ENCODE assay signal across 19 cellular contexts in the genomic region with DNA sequence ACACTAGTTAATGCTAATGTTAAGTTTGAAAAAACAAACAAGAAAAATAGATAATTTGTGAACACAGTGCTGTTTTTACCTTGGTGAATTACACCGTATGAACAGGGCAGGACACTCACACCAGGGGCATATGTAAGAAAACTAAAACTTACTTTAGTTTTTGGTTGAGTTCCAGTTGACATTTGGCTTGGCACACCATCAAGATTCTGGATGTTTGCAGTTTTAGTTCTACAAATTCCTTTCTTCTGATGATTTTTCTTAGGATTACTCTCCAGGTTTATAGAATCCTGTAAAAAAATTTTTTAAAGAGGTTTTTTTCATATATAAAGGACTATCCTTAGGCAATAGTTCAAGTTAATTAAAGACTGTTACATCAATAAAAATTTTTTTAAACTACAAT.
DNase-seq lines count a peak whose midpoint lies in the region; ATAC-seq, FAIRE-seq and TF ChIP-seq lines count a peak whose summit lies in the region.
"Had no signal": no experiment of that assay in that cellular context is flagged by ENCODE, and none has a peak within 500 bp of the region (broad histone marks: within the 10 kb centered on the region; RNA-seq: fewer than 3 reads in every experiment).

No MANE protein-coding gene starts in this region.

- no TSS peak for BruUV-seq in HepG2 (replicated peaks; lab: Mats Ljungman, UMichigan)

- FAIRE-seq in HepG2 (lab: Jason Lieb, UNC), result no peak
- FAIRE-seq: H54 had no signal

- H4K20me1 ChIP-seq in HepG2 (ENCODE audit: insufficient read depth, low read length) (no peaks in the 10 kb centered on the region), MM.1S (ENCODE audit: insufficient read depth, low read length) (no peaks in the 10 kb centered on the region)

- intact Hi-C loops in right lobe of liver (cut with DNase I), result no loop called here
- intact Hi-C loops in HepG2 (cut with micrococcal nuclease; ENCODE audit: unreplicated experiment), result no loop called here

- H3K4me3 ChIP-seq in right lobe of liver, result no peak overlapping the region
- no peak overlapping the region for H3K4me3 ChIP-seq in HepG2 (replicated peaks in 1 of 3; ENCODE audit: insufficient read depth in 1 of 3, low read depth in 2 of 3, low read length in 3 of 3)
- H3K4me3 ChIP-seq in MM.1S (ENCODE audit: low read length), result no peak overlapping the region
- H3K4me3 ChIP-seq: colonic mucosa, spleen, transverse colon had no signal

- in situ Hi-C loops in HepG2 (cut with HindIII; ENCODE audit: extremely low pct_ligation_motif_present, low pct_unique_long_range_greater_than_20kb), result no loop called here

- H3K9me3 ChIP-seq in right lobe of liver (no peaks in the 10 kb centered on the region), HepG2 (ENCODE audit: low read length) (no peaks in the 10 kb centered on the region), MM.1S (replicated peaks; ENCODE audit: insufficient read depth, low read length) (no peaks in the 10 kb centered on the region)
- H3K9me3 ChIP-seq: colonic mucosa, spleen, transverse colon had no signal

- DNase-seq in right lobe of liver (no peak), HepG2 (ENCODE audit: low spot score) (no peak), amniotic stem cell (lab: John Stamatoyannopoulos, UW) (peak; percentile 9), iris pigment epithelial cell (ENCODE audit: low read depth) (peak; percentile 89), NCI-H82 (lab: John Stamatoyannopoulos, UW) (no peak), MM.1S (no peak), HuH-7.5 (ENCODE audit: low spot score) (no peak), NCI-H2081 treated with DMSO at 0.1 percent for 48 hours (lab: John Stamatoyannopoulos, UW) (no peak)
- DNase-seq: 8988T; activated naive CD4-positive, alpha-beta T cell treated with Interleukin-2 at 50 U/mL for 16 hours; colonic mucosa; DMS53; naive B cell; NCI-H1092 treated with DMSO at 0.1 percent for 48 hours; NCI-H510A; RPMI8226; spleen; transverse colon had no signal

- H3K9ac ChIP-seq in HepG2 (ENCODE audit: insufficient read depth, low read depth, low read length), result no peak overlapping the region
- H3K9ac ChIP-seq in MM.1S (ENCODE audit: low read length), result no peak overlapping the region

- no peak for TF ChIP-seq RAD21 in HepG2 (CRISPR knock-in tag; IDR thresholded peaks at IDR 0.05)

- H3K4me2 ChIP-seq in HepG2 (ENCODE audit: low read depth, low read length), result no peak overlapping the region
- H3K4me2 ChIP-seq in MM.1S (ENCODE audit: low read depth, low read length), result no peak overlapping the region

- no peak for TF ChIP-seq EP300 in HepG2 (IDR thresholded peaks at IDR 0.05; ENCODE audit: low read depth in 2 of 2, low read length in 2 of 2)
- TF ChIP-seq EP300 in HepG2 (CRISPR knock-in tag; IDR thresholded peaks at IDR 0.05; ENCODE audit: borderline replicate concordance), result no peak

- H3K36me3 ChIP-seq in right lobe of liver (no peaks in the 10 kb centered on the region), HepG2 (replicated peaks in 1 of 2; ENCODE audit: control insufficient read depth in 1 of 2, insufficient read depth in 2 of 2, low read length in 2 of 2) (peaks cover 0 to 10% of the 10 kb centered on the region in 2 experiments; a peak in 1 of 5 replicates), MM.1S (replicated peaks; ENCODE audit: insufficient read depth, low read length) (no peaks in the 10 kb centered on the region)
- H3K36me3 ChIP-seq: colonic mucosa, spleen, transverse colon had no signal

- 20% methylated on average over 1 of the region's 1 CpG for WGBS in right lobe of liver (ENCODE audit: insufficient coverage, low coverage, low lambda C conversion rate, missing lambda C conversion rate)
- WGBS in HepG2 (ENCODE audit: low lambda C conversion rate), result 95% methylated on average over 1 of the region's 1 CpG

- H3K27me3 ChIP-seq in right lobe of liver (no peaks in the 10 kb centered on the region), HepG2 (ENCODE audit: control insufficient read depth in 1 of 2, insufficient read depth in 2 of 2, low read length in 2 of 2) (no peaks in the 10 kb centered on the region), MM.1S (replicated peaks; ENCODE audit: insufficient read depth, low read length) (no peaks in the 10 kb centered on the region)
- H3K27me3 ChIP-seq: colonic mucosa, spleen, transverse colon had no signal

- ATAC-seq in right lobe of liver, result peak in 3 of 4 donors; percentile 40 to 62 (median 46)
- no peak for ATAC-seq in HepG2

- no peak for TF ChIP-seq POLR2A in right lobe of liver (IDR thresholded peaks at IDR 0.05)
- no peak for TF ChIP-seq POLR2A in HepG2 (IDR thresholded peaks at IDR 0.05; ENCODE audit: insufficient read depth in 1 of 2, low read depth in 2 of 2, low read length in 2 of 2)

- no peaks in the 10 kb centered on the region for H3K79me2 ChIP-seq in HepG2 (ENCODE audit: insufficient read depth, low read length)
- no peaks in the 10 kb centered on the region for H3K79me2 ChIP-seq in MM.1S (ENCODE audit: low read length)

- CTCF ChIA-PET in HepG2 (lab: Yijun Ruan, JAX; ENCODE audit: low intra/inter-chr PET ratio, low total read pairs), result no interaction called here

- no peaks in the 10 kb centered on the region for H3K9me2 ChIP-seq in MM.1S (replicated peaks; ENCODE audit: insufficient read depth, low read length)

- no peaks in the 10 kb centered on the region for H3F3A ChIP-seq in MM.1S (ENCODE audit: insufficient read depth, low read length)

- H3K27ac ChIP-seq in right lobe of liver, result no peak overlapping the region
- H3K27ac ChIP-seq in HepG2 (ENCODE audit: extremely low read length, insufficient read depth, low read length), result no peak overlapping the region
- no peak overlapping the region for H3K27ac ChIP-seq in MM.1S (ENCODE audit: low read length)
- H3K27ac ChIP-seq: colonic mucosa, spleen, transverse colon had no signal

- no peak for TF ChIP-seq CTCF in right lobe of liver (IDR thresholded peaks at IDR 0.05)
- TF ChIP-seq CTCF in HepG2 (CRISPR knock-in tag; IDR thresholded peaks at IDR 0.05), result no peak
- no peak for TF ChIP-seq CTCF in MM.1S (IDR thresholded peaks at IDR 0.05; ENCODE audit: low read length)

- POLR2A ChIA-PET in HepG2 (lab: Yijun Ruan, JAX), result no interaction called here

- H2AFZ ChIP-seq in HepG2 (ENCODE audit: low read length) (no peak overlapping the region), MM.1S (ENCODE audit: low read length) (no peak overlapping the region)

- H3K4me1 ChIP-seq in right lobe of liver, result no peaks in the 10 kb centered on the region
- H3K4me1 ChIP-seq in HepG2 (ENCODE audit: insufficient read depth, low read length), result no peaks in the 10 kb centered on the region
- H3K4me1 ChIP-seq in MM.1S (ENCODE audit: low read length), result no peaks in the 10 kb centered on the region
- H3K4me1 ChIP-seq: colonic mucosa, spleen had no signal

TF ChIP-seq in HepG2, 621 proteins besides CTCF, POLR2A, EP300 and RAD21 (continues in another document):
- TF ChIP-seq ZNF138 (CRISPR knock-in tag; IDR thresholded peaks at IDR 0.05; ENCODE audit: low read depth) (no peak), HMGA1 (CRISPR knock-in tag; conservative IDR thresholded peaks at IDR 0.05) (no peak), TAF15 (IDR thresholded peaks at IDR 0.05; ENCODE audit: low read depth, low read length, poor library complexity, severe bottlenecking) (no peak), FOSL2 (CRISPR knock-in tag; IDR thresholded peaks at IDR 0.05) (no peak), TSC22D2 (CRISPR knock-in tag; IDR thresholded peaks at IDR 0.05; ENCODE audit: borderline replicate concordance) (no peak)
- TF ChIP-seq, protein P1, sequence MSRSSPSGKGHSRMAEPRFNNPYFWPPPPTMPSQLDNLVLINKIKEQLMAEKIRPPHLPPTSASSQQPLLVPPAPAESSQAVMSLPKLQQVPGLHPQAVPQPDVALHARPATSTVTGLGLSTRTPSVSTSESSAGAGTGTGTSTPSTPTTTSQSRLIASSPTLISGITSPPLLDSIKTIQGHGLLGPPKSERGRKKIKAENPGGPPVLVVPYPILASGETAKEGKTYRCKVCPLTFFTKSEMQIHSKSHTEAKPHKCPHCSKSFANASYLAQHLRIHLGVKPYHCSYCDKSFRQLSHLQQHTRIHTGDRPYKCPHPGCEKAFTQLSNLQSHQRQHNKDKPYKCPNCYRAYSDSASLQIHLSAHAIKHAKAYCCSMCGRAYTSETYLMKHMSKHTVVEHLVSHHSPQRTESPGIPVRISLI (CRISPR knock-in tag; IDR thresholded peaks at IDR 0.05; ENCODE audit: borderline replicate concordance), result no peak
- TF ChIP-seq, protein P2, sequence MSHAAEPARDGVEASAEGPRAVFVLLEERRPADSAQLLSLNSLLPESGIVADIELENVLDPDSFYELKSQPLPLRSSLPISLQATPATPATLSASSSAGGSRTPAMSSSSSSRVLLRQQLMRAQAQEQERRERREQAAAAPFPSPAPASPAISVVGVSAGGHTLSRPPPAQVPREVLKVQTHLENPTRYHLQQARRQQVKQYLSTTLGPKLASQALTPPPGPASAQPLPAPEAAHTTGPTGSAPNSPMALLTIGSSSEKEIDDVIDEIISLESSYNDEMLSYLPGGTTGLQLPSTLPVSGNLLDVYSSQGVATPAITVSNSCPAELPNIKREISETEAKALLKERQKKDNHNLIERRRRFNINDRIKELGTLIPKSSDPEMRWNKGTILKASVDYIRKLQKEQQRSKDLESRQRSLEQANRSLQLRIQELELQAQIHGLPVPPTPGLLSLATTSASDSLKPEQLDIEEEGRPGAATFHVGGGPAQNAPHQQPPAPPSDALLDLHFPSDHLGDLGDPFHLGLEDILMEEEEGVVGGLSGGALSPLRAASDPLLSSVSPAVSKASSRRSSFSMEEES (CRISPR knock-in tag; IDR thresholded peaks at IDR 0.05), result no peak

Comparison
In these comparisons a context has a peak if more than half of its experiments do, and no peak if none do; other contexts are left out.
1. DNase-seq: peak in amniotic stem cell (single experiment) and iris pigment epithelial cell (single experiment); none in right lobe of liver (0 of 3), HepG2 (single experiment), NCI-H82 (single experiment), MM.1S (single experiment), HuH-7.5 (single experiment) and NCI-H2081 treated with DMSO at 0.1 percent for 48 hours (single experiment).